18 cellular contexts compared by ENCODE assay signal in genomic region chr4:30181512-30181911, GRCh38.
"Had no signal": no experiment of that assay in that cellular context is flagged by ENCODE, and none has a peak within 500 bp of the region (broad histone marks: within the 10 kb centered on the region; RNA-seq: fewer than 3 reads in every experiment).

No MANE protein-coding gene starts in this region.

- H3K27ac ChIP-seq: coronary artery, esophagus squamous epithelium, neural progenitor cell, parathyroid adenoma, right lobe of liver, thoracic aorta, tibial nerve had no signal

- H3K4me2 ChIP-seq: neural progenitor cell had no signal

- H3K79me2 ChIP-seq: parathyroid adenoma had no signal

- H2AFZ ChIP-seq: parathyroid adenoma had no signal

- DNase-seq: dermis blood vessel endothelial cell; effector memory CD8-positive, alpha-beta T cell; erythroblast; esophagus squamous epithelium; head of caudate nucleus; mammary epithelial cell; midbrain; naive thymus-derived CD4-positive, alpha-beta T cell; right lobe of liver; small intestine; stimulated activated CD4-positive, alpha-beta T cell treated with anti-CD3 and anti-CD28 coated beads, Interleukin-15, amount 100 ng/mL, for 24 hours; stimulated activated CD4-positive, alpha-beta T cell treated with anti-CD3 and anti-CD28 coated beads, Interleukin-2, amount 100 ng/mL, for 48 hours; stimulated activated naive B cell treated with anti-CD40 and anti-IgM and Interleukin-4, amounts not matched to agents 10 μg/mL and 1 μg/mL and 100 μg/mL, for 72 hours had no signal

- H3K9me3 ChIP-seq: esophagus squamous epithelium, right lobe of liver, thoracic aorta, tibial nerve had no signal

- H3K36me3 ChIP-seq: esophagus squamous epithelium, neural progenitor cell, right lobe of liver, thoracic aorta, tibial nerve had no signal

- H3K4me3 ChIP-seq: coronary artery, esophagus squamous epithelium, neural progenitor cell, right lobe of liver, thoracic aorta, tibial nerve had no signal

- H3K9ac ChIP-seq: neural progenitor cell, parathyroid adenoma had no signal

- H3K4me1 ChIP-seq: esophagus squamous epithelium, neural progenitor cell, parathyroid adenoma, right lobe of liver, tibial nerve had no signal

- H3K27me3 ChIP-seq: esophagus squamous epithelium, neural progenitor cell, right lobe of liver, tibial nerve had no signal

- ATAC-seq: effector memory CD8-positive, alpha-beta T cell; naive thymus-derived CD4-positive, alpha-beta T cell; right lobe of liver; stimulated activated naive B cell treated with anti-CD40 and anti-IgM and Interleukin-4, amounts not matched to agents 10 μg/mL and 1 μg/mL and 100 μg/mL, for 72 hours had no signal
